ENCODE assay signal across 21 cellular contexts in genomic region chr13:106424805-106425204, GRCh38.
A peak's percentile ranks its signal among the peaks of the same experiment; 100 is the strongest.
DNase-seq lines count a peak whose midpoint lies in the region; ATAC-seq lines count a peak whose summit lies in the region.
"Had no signal": no experiment of that assay in that cellular context is flagged by ENCODE, and none has a peak within 500 bp of the region (broad histone marks: within the 10 kb centered on the region; RNA-seq: fewer than 3 reads in every experiment).

No MANE protein-coding gene starts in this region.

- H3K4me1 Mint-ChIP-seq in naive thymus-derived CD4-positive, alpha-beta T cell, result no peaks in the 10 kb centered on the region
- H3K4me1 Mint-ChIP-seq: IgD-negative memory B cell had no signal

- no peak overlapping the region for H3K27ac Mint-ChIP-seq in naive thymus-derived CD4-positive, alpha-beta T cell
- H3K27ac Mint-ChIP-seq: CD4-positive, alpha-beta T cell; GM23338; HFFc6; IgD-negative memory B cell had no signal

- intact Hi-C loops in aorta (cut with DNase I), result no loop called here
- intact Hi-C loops in naive thymus-derived CD4-positive, alpha-beta T cell (cut with micrococcal nuclease), result no loop called here

- H3K4me3 Mint-ChIP-seq in naive thymus-derived CD4-positive, alpha-beta T cell, result no peak overlapping the region
- H3K4me3 Mint-ChIP-seq: CD4-positive, alpha-beta T cell; GM23338; HFFc6 had no signal

- no peaks in the 10 kb centered on the region for H3K4me1 ChIP-seq in aorta (ENCODE audit: control insufficient read depth in 1 of 2, insufficient read depth in 2 of 2, low read length in 2 of 2)
- no peaks in the 10 kb centered on the region for H3K4me1 ChIP-seq in naive thymus-derived CD4-positive, alpha-beta T cell (ENCODE audit: control insufficient read depth in 2 of 2, insufficient read depth in 2 of 2, low read length in 2 of 2)

- WGBS in aorta, 2 donors, result 22 to 32% methylated on average over 1 of the region's 1 CpG

- H3K36me3 ChIP-seq in aorta (ENCODE audit: control insufficient read depth in 1 of 2, insufficient read depth in 2 of 2, low read length in 1 of 2), result no peaks in the 10 kb centered on the region
- no peaks in the 10 kb centered on the region for H3K36me3 ChIP-seq in naive thymus-derived CD4-positive, alpha-beta T cell (ENCODE audit: control insufficient read depth in 2 of 3, insufficient read depth in 3 of 3, low read length in 3 of 3)

- H3K27me3 Mint-ChIP-seq in naive thymus-derived CD4-positive, alpha-beta T cell, result peaks cover 2 to 18% (median 12%) of the 10 kb centered on the region in 5 donors
- H3K27me3 Mint-ChIP-seq: IgD-negative memory B cell had no signal

- no peaks in the 10 kb centered on the region for H3K36me3 Mint-ChIP-seq in naive thymus-derived CD4-positive, alpha-beta T cell
- H3K36me3 Mint-ChIP-seq: IgD-negative memory B cell had no signal

- no peak overlapping the region for H3K27ac ChIP-seq in aorta (ENCODE audit: low read depth in 1 of 2, low read length in 2 of 2)
- H3K27ac ChIP-seq in naive thymus-derived CD4-positive, alpha-beta T cell (ENCODE audit: low read depth, low read length), result no peak overlapping the region
- H3K27ac ChIP-seq: C4-2B, HL-60 had no signal

- POLR2A ChIA-PET in naive thymus-derived CD4-positive, alpha-beta T cell (lab: Charles Lee), result no interaction called here

- no peaks in the 10 kb centered on the region for H3K9me3 ChIP-seq in aorta (ENCODE audit: control insufficient read depth, low read length)
- no peaks in the 10 kb centered on the region for H3K9me3 ChIP-seq in naive thymus-derived CD4-positive, alpha-beta T cell (ENCODE audit: control insufficient read depth in 2 of 3, low read length in 3 of 3)
- H3K9me3 ChIP-seq: Caco-2 had no signal

- peaks cover 0 to 6% (median 0%) of the 10 kb centered on the region in 11 donors for H3K9me3 Mint-ChIP-seq in naive thymus-derived CD4-positive, alpha-beta T cell
- H3K9me3 Mint-ChIP-seq: CD4-positive, alpha-beta T cell; GM23338; HFFc6; IgD-negative memory B cell had no signal

- no peak for ATAC-seq in aorta (ENCODE audit: low FRiP score)
- ATAC-seq in naive thymus-derived CD4-positive, alpha-beta T cell, result no peak
- ATAC-seq: GM23338, HCT116 had no signal

- CTCF ChIA-PET in naive thymus-derived CD4-positive, alpha-beta T cell (lab: Charles Lee), result no interaction called here

- H3K27me3 ChIP-seq in aorta (ENCODE audit: control insufficient read depth in 1 of 2, insufficient read depth in 2 of 2, low read length in 1 of 2), result no peaks in the 10 kb centered on the region
- no peaks in the 10 kb centered on the region for H3K27me3 ChIP-seq in naive thymus-derived CD4-positive, alpha-beta T cell (ENCODE audit: control insufficient read depth in 2 of 2, insufficient read depth in 2 of 2, low read length in 2 of 2)

- no peak overlapping the region for H3K4me3 ChIP-seq in aorta (ENCODE audit: low read length in 2 of 2)
- no peak overlapping the region for H3K4me3 ChIP-seq in naive thymus-derived CD4-positive, alpha-beta T cell (ENCODE audit: low read length)
- H3K4me3 ChIP-seq: GM23338 had no signal

- DNase-seq in ELR (ENCODE audit: low read depth) (peak; percentile 10), M059J (ENCODE audit: low read depth) (peak; percentile 5), iris pigment epithelial cell (ENCODE audit: low read depth) (peak; percentile 20), renal cortical epithelial cell (ENCODE audit: low read depth) (peak; percentile 41), aorta (no peak), Ammon's horn (ENCODE audit: low spot score) (no peak)
- DNase-seq in naive thymus-derived CD4-positive, alpha-beta T cell, result no peak
- DNase-seq: ACHN; Caco-2; CD4-positive, alpha-beta T cell; DMS153; DMS79; EL; H7; HFFc6; KBM-7 had no signal

Comparison
In these comparisons a context has a peak if more than half of its experiments do, and no peak if none do; other contexts are left out.
1. DNase-seq: peak in ELR (single experiment), M059J (single experiment), iris pigment epithelial cell (single experiment) and renal cortical epithelial cell (single experiment); none in aorta (0 of 2), naive thymus-derived CD4-positive, alpha-beta T cell (0 of 9) and Ammon's horn (single experiment).